9 cellular contexts compared by ENCODE assay signal in genomic region chr19:8654591-8655339, GRCh38. TPM values are rescaled to one million over a fixed set of nuclear protein-coding genes. Genes with fewer than 3 reads are reported as not detected.
DNase-seq lines count a peak whose midpoint lies in the region; ATAC-seq, FAIRE-seq and TF ChIP-seq lines count a peak whose summit lies in the region.
"Had no signal": no experiment of that assay in that cellular context is flagged by ENCODE, and none has a peak within 500 bp of the region (broad histone marks: within the 10 kb centered on the region; RNA-seq: fewer than 3 reads in every experiment).

No MANE protein-coding gene starts in this region.

- no peaks in the 10 kb centered on the region for H3K4me1 ChIP-seq in GM12878 (ENCODE audit: control insufficient read depth, insufficient read depth, low read length)

- intact Hi-C loops in GM12878 (cut with micrococcal nuclease; ENCODE audit: unreplicated experiment): loop anchor here (1.0 to 10.0 kb wide), 3 partner anchors 40 to 1140 kb away; no protein-coding TSS in a partner anchor

- TF ChIP-seq EP300 in GM12878 (IDR thresholded peaks at IDR 0.05; ENCODE audit: borderline replicate concordance in 1 of 2, control insufficient read depth in 1 of 2, low read depth in 2 of 2, low read length in 2 of 2): no peak

- H3K36me3 ChIP-seq in GM12878 (ENCODE audit: control insufficient read depth in 2 of 2, insufficient read depth in 2 of 2, low read length in 1 of 2): no peaks in the 10 kb centered on the region

- H4K20me1 ChIP-seq in GM12878 (ENCODE audit: control insufficient read depth, insufficient read depth): no peaks in the 10 kb centered on the region

- SMC1A ChIA-PET in GM12878 (lab: Charles Lee; ENCODE audit: uncharacterized antibody, unreplicated experiment): interaction anchor here (0.7 to 3.0 kb wide), 4 partner anchors 9 to 39 kb away, joined by 3 to 15 read pairs (median 4); no protein-coding TSS in a partner anchor

- TF ChIP-seq RAD21 in GM12878 (IDR thresholded peaks at IDR 0.05; ENCODE audit: insufficient read depth, low read depth, low read length): peak; percentile 85

- no peaks in the 10 kb centered on the region for H3K79me2 ChIP-seq in GM12878 (ENCODE audit: control insufficient read depth, insufficient read depth, low read length)

- peak; percentile 76 for DNase-seq in Daoy (ENCODE audit: low read depth)
- peak; percentile 14 for DNase-seq in LHCN-M2 (ENCODE audit: low read depth)
- DNase-seq in GM12878 (ENCODE audit: low read depth, low spot score): no peak
- peak; percentile 29 for DNase-seq in iris pigment epithelial cell (ENCODE audit: low read depth)
- DNase-seq in stimulated activated CD4-positive, alpha-beta T cell treated with anti-CD3 and anti-CD28 coated beads, Interleukin-2, amount 100 ng/mL, for 24 hours: peak; percentile 76 to 78

- no peak overlapping the region for H3K9ac ChIP-seq in GM12878 (ENCODE audit: control insufficient read depth, insufficient read depth, low read length)

- FAIRE-seq in TTC549 (lab: Jason Lieb, UNC) (peak; percentile 65), GM12878 (lab: Jason Lieb, UNC) (no peak)

- H2AFZ ChIP-seq in GM12878 (ENCODE audit: control insufficient read depth, low read depth, low read length): no peak overlapping the region

- ATAC-seq in GM12878 (peak; percentile 73), HG03432 (IDR thresholded peaks at IDR 0.05; ENCODE audit: unreplicated experiment) (no peak), GM21515 (IDR thresholded peaks at IDR 0.05; ENCODE audit: unreplicated experiment) (no peak)

- H3K4me3 ChIP-seq in GM12878: no peak overlapping the region

- TF ChIP-seq CTCF in GM12878 (IDR thresholded peaks at IDR 0.05 in 2 of 3, conservative IDR thresholded peaks at IDR 0.05 in 1 of 3; ENCODE audit: control insufficient read depth in 2 of 3, extremely low read depth in 1 of 3, insufficient read depth in 1 of 3, low read depth in 3 of 3, low read length in 3 of 3): peak; percentile 81 to 95 (median 88)

- H3K27ac ChIP-seq in GM12878 (ENCODE audit: control insufficient read depth, insufficient read depth): no peak overlapping the region

- RAD21 ChIA-PET in GM12878 (lab: Charles Lee; ENCODE audit: unreplicated experiment): interaction anchor here (0.8 to 3.5 kb wide), 2 partner anchors 32 to 39 kb away, joined by 4 to 14 read pairs; no protein-coding TSS in a partner anchor

- TF ChIP-seq POLR2A in GM12878 (IDR thresholded peaks at IDR 0.05; ENCODE audit: low read depth, low read length): no peak

- H3K4me2 ChIP-seq in GM12878 (ENCODE audit: control insufficient read depth, insufficient read depth): no peak overlapping the region

- CTCF ChIA-PET in GM12878 (lab: Yijun Ruan, JAX): interaction anchor here (0.6 to 3.8 kb wide), 8 partner anchors 13 to 912 kb away, joined by 3 to 49 read pairs (median 4); no protein-coding TSS in a partner anchor

- no peaks in the 10 kb centered on the region for H3K9me3 ChIP-seq in GM12878 (replicated peaks; ENCODE audit: control insufficient read depth, insufficient read depth, low read length)

- POLR2A ChIA-PET in GM12878 (lab: Charles Lee): no interaction called here

- WGBS in GM12878 (ENCODE audit: insufficient coverage, insufficient replicate concordance, low lambda C conversion rate, missing lambda C conversion rate): 5% methylated on average over 15 of the region's 15 CpGs

- H3K27me3 ChIP-seq in GM12878 (replicated peaks in 1 of 2; ENCODE audit: control insufficient read depth in 2 of 2, insufficient read depth in 2 of 2, low read length in 1 of 2): no peaks in the 10 kb centered on the region

- BruUV-seq in GM12878 (replicated peaks; lab: Mats Ljungman, UMichigan): no TSS peak

- in situ Hi-C loops in GM12878 (cut with MboI): loop anchor here (5.0 kb wide), 1 partner anchor 428 kb away; no protein-coding TSS in a partner anchor

TF ChIP-seq in GM12878, 131 proteins besides CTCF, POLR2A, EP300 and RAD21:
- TF ChIP-seq NR2C1 (IDR thresholded peaks at IDR 0.05): no peak
- TF ChIP-seq SMC3 (IDR thresholded peaks at IDR 0.05; ENCODE audit: borderline replicate concordance, low read length): peak; percentile 83
- TF ChIP-seq YY1 (IDR thresholded peaks at IDR 0.05; ENCODE audit: low read depth, low read length): 0 out of 2 replicates have a peak, but pooled peaks have one; percentile 16
- TF ChIP-seq RUNX3 (IDR thresholded peaks at IDR 0.05; ENCODE audit: low read length): 0 out of 2 replicates have a peak, but pooled peaks have one; percentile 9
- peak; percentile 24; the same call in 1 of the 2 replicates for TF ChIP-seq SPI1 (IDR thresholded peaks at IDR 0.05; ENCODE audit: borderline replicate concordance, insufficient read depth, low read depth, low read length)

RNA-seq across cellular contexts. Expression of gene NFILZ, which starts 24.3 kb away (rescaled TPM):
- not detected in 2 replicates for total RNA-seq in Daoy (2014; rRNA removed; shearing (Covaris generic))
- total RNA-seq in LHCN-M2 (2014; rRNA removed): not detected in 2 replicates
- polyA plus RNA-seq in LHCN-M2 (2012): not detected
- total RNA-seq in GM12878 (2013; cell fraction: nucleolus; rRNA removed): not detected in 2 replicates
- not detected in 2 replicates for total RNA-seq in GM12878 (2014; rRNA removed)
- not detected in 2 replicates for total RNA-seq in GM12878 (2014; rRNA removed; fragmentation: Illumina TruSeq; extraction: Trizol)
- total RNA-seq in GM12878 (2021): not detected in 2 replicates
- polyA plus RNA-seq in GM12878 (2011; ENCODE audit: low read depth): not detected
- not detected in 2 replicates for polyA plus RNA-seq in GM12878 (2011; rRNA removed)
- polyA plus RNA-seq in GM12878 (2011; cell fraction: cytosol; rRNA removed): not detected in 2 replicates
- not detected in 2 replicates for polyA plus RNA-seq in GM12878 (2011; cell fraction: nucleus; rRNA removed)
- not detected in 2 replicates for polyA plus RNA-seq in GM12878 (2012)
- polyA plus RNA-seq in GM12878 (2014; fragmentation: Illumina TruSeq; extraction: Trizol): not detected in 2 replicates
- polyA plus RNA-seq in GM12878 (2014; fragmentation: Nextera tagmentation; extraction: Ambion mirVana): not detected
- polyA plus RNA-seq in GM12878 (2014; rRNA removed): not detected in 2 replicates
- polyA plus RNA-seq in GM12878 (2016; fragmentation: Nextera tagmentation; extraction: Ambion mirVana): not detected
- polyA minus RNA-seq in GM12878 (2011; rRNA and poly(A)+ RNA removed): not detected in 2 replicates
- polyA minus RNA-seq in GM12878 (2011; cell fraction: cytosol; rRNA and poly(A)+ RNA removed): not detected in 2 replicates
- polyA minus RNA-seq in GM12878 (2011; cell fraction: nucleus; rRNA and poly(A)+ RNA removed): not detected in 2 replicates
- total RNA-seq: dermis microvascular lymphatic vessel endothelial cell had no signal

RNA-seq across cellular contexts. Expression of gene ACTL9, which starts 43.8 kb away (rescaled TPM):
- total RNA-seq in Daoy (2014; rRNA removed; shearing (Covaris generic)): not detected in 2 replicates
- total RNA-seq in LHCN-M2 (2014; rRNA removed) (not detected in 2 replicates), GM12878 (2014; rRNA removed) (not detected in 2 replicates), GM12878 (2014; rRNA removed; fragmentation: Illumina TruSeq; extraction: Trizol) (not detected in 2 replicates), GM12878 (2021) (not detected in 2 replicates)
- polyA plus RNA-seq in LHCN-M2 (2012): not detected
- total RNA-seq in GM12878 (2013; cell fraction: nucleolus; rRNA removed): not detected in 2 replicates
- not detected for polyA plus RNA-seq in GM12878 (2011; ENCODE audit: low read depth)
- polyA plus RNA-seq in GM12878 (2011; rRNA removed) (not detected in 2 replicates), GM12878 (2014; fragmentation: Illumina TruSeq; extraction: Trizol) (not detected in 2 replicates), GM12878 (2014; fragmentation: Nextera tagmentation; extraction: Ambion mirVana) (not detected), GM12878 (2014; rRNA removed) (not detected in 2 replicates), GM12878 (2016; fragmentation: Nextera tagmentation; extraction: Ambion mirVana) (not detected)
- not detected in 2 replicates for polyA plus RNA-seq in GM12878 (2011; cell fraction: cytosol; rRNA removed)
- polyA plus RNA-seq in GM12878 (2011; cell fraction: nucleus; rRNA removed): not detected in 2 replicates
- polyA plus RNA-seq in GM12878 (2012): not detected in 2 replicates
- polyA minus RNA-seq in GM12878 (2011; rRNA and poly(A)+ RNA removed): not detected in 2 replicates
- not detected in 2 replicates for polyA minus RNA-seq in GM12878 (2011; cell fraction: cytosol; rRNA and poly(A)+ RNA removed)
- not detected in 2 replicates for polyA minus RNA-seq in GM12878 (2011; cell fraction: nucleus; rRNA and poly(A)+ RNA removed)
- total RNA-seq: dermis microvascular lymphatic vessel endothelial cell had no signal

RNA-seq across cellular contexts. Expression of gene ADAMTS10, which starts 44.2 kb away (rescaled TPM):
- total RNA-seq in Daoy (2014; rRNA removed; shearing (Covaris generic)): 3.1 and 6.6 TPM in 2 replicates
- total RNA-seq in LHCN-M2 (2014; rRNA removed) (0.06 and 0.46 TPM in 2 replicates), GM12878 (2014; rRNA removed) (0.68 TPM in 1 of 2 replicates, not detected in the other), GM12878 (2014; rRNA removed; fragmentation: Illumina TruSeq; extraction: Trizol) (0.09 and 0.13 TPM in 2 replicates), GM12878 (2021) (0.45 and 0.59 TPM in 2 replicates)
- polyA plus RNA-seq in LHCN-M2 (2012): 0.23 TPM
- total RNA-seq in GM12878 (2013; cell fraction: nucleolus; rRNA removed): 21.9 and 25.7 TPM in 2 replicates
- polyA plus RNA-seq in GM12878 (2011; ENCODE audit: low read depth): not detected
- polyA plus RNA-seq in GM12878 (2011; rRNA removed) (2.1 and 2.5 TPM in 2 replicates), GM12878 (2014; fragmentation: Illumina TruSeq; extraction: Trizol) (0.01 TPM in 1 of 2 replicates, not detected in the other), GM12878 (2014; fragmentation: Nextera tagmentation; extraction: Ambion mirVana) (not detected), GM12878 (2014; rRNA removed) (0.20 and 0.42 TPM in 2 replicates), GM12878 (2016; fragmentation: Nextera tagmentation; extraction: Ambion mirVana) (under 1 TPM in 1 of 2 experiments, not detected in 1; 0.15 TPM)
- polyA plus RNA-seq in GM12878 (2011; cell fraction: cytosol; rRNA removed): 2.0 and 3.9 TPM in 2 replicates
- polyA plus RNA-seq in GM12878 (2011; cell fraction: nucleus; rRNA removed): 50.0 and 53.0 TPM in 2 replicates
- 0.10 TPM in 1 of 2 replicates, not detected in the other for polyA plus RNA-seq in GM12878 (2012)
- polyA minus RNA-seq in GM12878 (2011; rRNA and poly(A)+ RNA removed): 1.5 and 5.5 TPM in 2 replicates
- polyA minus RNA-seq in GM12878 (2011; cell fraction: cytosol; rRNA and poly(A)+ RNA removed): 1.1 and 2.2 TPM in 2 replicates
- polyA minus RNA-seq in GM12878 (2011; cell fraction: nucleus; rRNA and poly(A)+ RNA removed): 8.3 and 10.6 TPM in 2 replicates
